In the genomic region with DNA sequence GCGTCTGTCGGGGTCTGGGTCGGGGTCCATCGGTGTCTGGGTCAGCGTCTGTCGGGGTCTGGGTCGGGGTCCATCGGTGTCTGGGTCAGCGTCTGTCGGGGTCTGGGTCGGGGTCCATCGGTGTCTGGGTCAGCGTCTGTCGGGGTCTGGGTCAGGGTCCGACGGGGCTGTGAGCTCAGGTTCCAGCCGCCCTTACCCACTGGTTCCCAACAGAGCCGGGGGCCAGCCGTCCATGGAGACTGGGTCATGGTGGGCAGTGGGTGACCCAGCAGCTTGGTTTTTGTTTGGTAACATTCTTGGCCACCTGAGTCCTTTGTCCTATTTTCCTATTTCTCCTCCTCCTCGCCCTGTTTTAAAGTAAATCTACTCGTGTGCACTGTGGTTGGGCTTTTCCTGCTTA, we compare ENCODE assay signal across 12 cellular contexts. TPM values are rescaled to one million over a fixed set of nuclear protein-coding genes. Genes with fewer than 3 reads are reported as not detected.
DNase-seq lines count a peak whose midpoint lies in the region; ATAC-seq and TF ChIP-seq lines count a peak whose summit lies in the region.
"Not testable (repeated sequence)": the region's sequence is repeated elsewhere in the genome, so short reads cannot be mapped to it uniquely, and the experiment has no call there.
"Had no signal": no experiment of that assay in that cellular context is flagged by ENCODE, and none has a peak within 500 bp of the region (broad histone marks: within the 10 kb centered on the region; RNA-seq: fewer than 3 reads in every experiment).

No MANE protein-coding gene starts in this region.

- H3K9me2 ChIP-seq in Loucy (replicated peaks; ENCODE audit: low read depth, low read length) = not testable (repeated sequence)

- peak overlapping the region; percentile 74 for H3K9ac ChIP-seq in Loucy (ENCODE audit: low read depth, low read length, poor library complexity, severe bottlenecking)

- not testable (repeated sequence) for DNase-seq in CD4-positive, alpha-beta memory T cell; activated CD8-positive, alpha-beta T cell treated with anti-CD3 and anti-CD28 coated beads, Interleukin-2, amount 10 ng/mL, durations not matched to agents 7 days and 5 days
- DNase-seq in effector CD4-positive, alpha-beta T cell = peak; percentile 0
- DNase-seq in Right ventricle myocardium superior (peak; percentile 31), mucosa of gallbladder (ENCODE audit: low spot score) (peak; percentile 7), aorta (peak; percentile 39 to 57)

- intact Hi-C loops in CD4-positive, alpha-beta memory T cell (cut with micrococcal nuclease); Right ventricle myocardium superior (cut with DNase I); aorta (cut with DNase I): not testable (repeated sequence)

- not testable (repeated sequence) for TF ChIP-seq CTCF in Loucy (conservative IDR thresholded peaks at IDR 0.05; ENCODE audit: low read length)

- POLR2A ChIA-PET in CD4-positive, alpha-beta memory T cell (lab: Charles Lee; ENCODE audit: partially characterized antibody) = interaction anchor here (0.7 to 1.5 kb wide), 2 partner anchors 12 to 34 kb away, joined by 4 to 6 read pairs; a partner anchor contains a TSS
- POLR2A ChIA-PET in activated CD8-positive, alpha-beta T cell treated with anti-CD3 and anti-CD28 coated beads, Interleukin-2, amount 10 ng/mL, durations not matched to agents 7 days and 5 days (lab: Charles Lee) = interaction anchor here (0.5 to 1.1 kb wide), 2 partner anchors 11 to 35 kb away, joined by 3 read pairs; no protein-coding TSS in a partner anchor

- H3K79me2 ChIP-seq in Loucy (ENCODE audit: insufficient read depth, low read length) = not testable (repeated sequence)

- H3K36me3 Mint-ChIP-seq in CD4-positive, alpha-beta memory T cell; activated CD8-positive, alpha-beta T cell treated with anti-CD3 and anti-CD28 coated beads, Interleukin-2, amount 10 ng/mL, durations not matched to agents 7 days and 5 days (ENCODE audit: low read depth): not testable (repeated sequence)

- WGBS in aorta, 2 donors = 82 to 94% methylated on average over 11 to 14 of the region's 21 CpGs

- H3K36me3 ChIP-seq in CD4-positive, alpha-beta memory T cell (ENCODE audit: insufficient read depth, low read length); Loucy (ENCODE audit: insufficient read depth, low read length); aorta (ENCODE audit: control insufficient read depth in 1 of 2, insufficient read depth in 2 of 2, low read length in 1 of 2): not testable (repeated sequence)

- H3K4me1 Mint-ChIP-seq in CD4-positive, alpha-beta memory T cell = peaks cover 16 to 47% (median 37%) of the 10 kb centered on the region in 4 donors
- H3K4me1 Mint-ChIP-seq in activated CD8-positive, alpha-beta T cell treated with anti-CD3 and anti-CD28 coated beads, Interleukin-2, amount 10 ng/mL, durations not matched to agents 7 days and 5 days (ENCODE audit: low read depth) = peaks cover 25% of the 10 kb centered on the region

- not testable (repeated sequence) for H4K20me1 ChIP-seq in Loucy (ENCODE audit: insufficient read depth, low read length, poor library complexity, severe bottlenecking)

- H3K27ac Mint-ChIP-seq in CD4-positive, alpha-beta memory T cell = peak overlapping the region in 5 of 7 donors; percentile 53 to 85 (median 67)
- not testable (repeated sequence) for H3K27ac Mint-ChIP-seq in activated CD8-positive, alpha-beta T cell treated with anti-CD3 and anti-CD28 coated beads, Interleukin-2, amount 10 ng/mL, durations not matched to agents 7 days and 5 days

- not testable (repeated sequence) for H3K27me3 Mint-ChIP-seq in CD4-positive, alpha-beta memory T cell; activated CD8-positive, alpha-beta T cell treated with anti-CD3 and anti-CD28 coated beads, Interleukin-2, amount 10 ng/mL, durations not matched to agents 7 days and 5 days (ENCODE audit: low read depth)

- H3K4me3 ChIP-seq in CD4-positive, alpha-beta memory T cell (ENCODE audit: low read length in 2 of 2); aorta (ENCODE audit: low read length in 2 of 2): not testable (repeated sequence)
- H3K4me3 ChIP-seq in Loucy (ENCODE audit: low read length, poor library complexity, severe bottlenecking) = peak overlapping the region; percentile 69

- H3K9me3 ChIP-seq in CD4-positive, alpha-beta memory T cell (ENCODE audit: control insufficient read depth in 1 of 2, low read length in 2 of 2); Loucy (ENCODE audit: insufficient read depth, low read depth, low read length); aorta (ENCODE audit: control insufficient read depth, low read length): not testable (repeated sequence)

- H3K4me1 ChIP-seq in CD4-positive, alpha-beta memory T cell (ENCODE audit: insufficient read depth, low read length) = peaks cover 41% of the 10 kb centered on the region
- H3K4me1 ChIP-seq in Loucy (ENCODE audit: insufficient read depth, low read length, poor library complexity, severe bottlenecking) = peaks cover 49% of the 10 kb centered on the region
- H3K4me1 ChIP-seq in aorta (ENCODE audit: control insufficient read depth in 1 of 2, insufficient read depth in 2 of 2, low read length in 2 of 2) = not testable (repeated sequence)

- CTCF ChIA-PET in CD4-positive, alpha-beta memory T cell (lab: Charles Lee; ENCODE audit: partially characterized antibody) = interaction anchor here (1.3 to 1.8 kb wide), 4 partner anchors 35 to 113 kb away, joined by 4 to 6 read pairs (median 4); no protein-coding TSS in a partner anchor
- CTCF ChIA-PET in activated CD8-positive, alpha-beta T cell treated with anti-CD3 and anti-CD28 coated beads, Interleukin-2, amount 10 ng/mL, durations not matched to agents 7 days and 5 days (lab: Charles Lee) = interaction anchor here (1.0 kb wide), 1 partner anchor 56 kb away, joined by 3 read pairs; no protein-coding TSS in a partner anchor

- not testable (repeated sequence) for H3F3A ChIP-seq in Loucy (ENCODE audit: low read depth)

- H3K9me3 Mint-ChIP-seq in CD4-positive, alpha-beta memory T cell = peaks cover 0 to 16% (median 0%) of the 10 kb centered on the region in 8 donors
- not testable (repeated sequence) for H3K9me3 Mint-ChIP-seq in activated CD8-positive, alpha-beta T cell treated with anti-CD3 and anti-CD28 coated beads, Interleukin-2, amount 10 ng/mL, durations not matched to agents 7 days and 5 days (ENCODE audit: insufficient read depth)

- not testable (repeated sequence) for H2AFZ ChIP-seq in Loucy (ENCODE audit: low read length)

- H3K4me3 Mint-ChIP-seq in CD4-positive, alpha-beta memory T cell = peak overlapping the region in 7 of 8 donors; percentile 36 to 81 (median 77)
- H3K4me3 Mint-ChIP-seq in activated CD8-positive, alpha-beta T cell treated with anti-CD3 and anti-CD28 coated beads, Interleukin-2, amount 10 ng/mL, durations not matched to agents 7 days and 5 days = peak overlapping the region; percentile 27

- H3K27me3 ChIP-seq in CD4-positive, alpha-beta memory T cell (ENCODE audit: insufficient read depth, low read length); Loucy (ENCODE audit: insufficient read depth, low read length, poor library complexity, severe bottlenecking); aorta (ENCODE audit: control insufficient read depth in 1 of 2, insufficient read depth in 2 of 2, low read length in 1 of 2): not testable (repeated sequence)

- ATAC-seq in activated CD8-positive, alpha-beta T cell treated with anti-CD3 and anti-CD28 coated beads, Interleukin-2, amount 10 ng/mL, durations not matched to agents 7 days and 5 days; Right ventricle myocardium superior (ENCODE audit: poor library complexity); aorta (ENCODE audit: low FRiP score): not testable (repeated sequence)

- H3K27ac ChIP-seq in CD4-positive, alpha-beta memory T cell (ENCODE audit: low read depth, low read length); aorta (ENCODE audit: low read depth in 1 of 2, low read length in 2 of 2): not testable (repeated sequence)

- H3K4me2 ChIP-seq in Loucy (ENCODE audit: low read depth, low read length, poor library complexity, severe bottlenecking) = peak overlapping the region; percentile 82

RNA-seq across cellular contexts. Expression of a gene that starts 12.4 kb away (rescaled TPM):
- total RNA-seq in CD4-positive, alpha-beta memory T cell = 10 to 100 TPM; 10.5 to 11.2 TPM
- polyA plus RNA-seq in CD4-positive, alpha-beta memory T cell = 1 to 10 TPM in 1 of 2 donors, under 1 TPM in 1; 0.49 to 1.2 TPM
- total RNA-seq in activated CD8-positive, alpha-beta T cell treated with anti-CD3 and anti-CD28 coated beads, Interleukin-2, amount 10 ng/mL, durations not matched to agents 7 days and 5 days = 1 to 10 TPM; 2.0 to 2.7 TPM
- total RNA-seq in Right ventricle myocardium superior (0.51 TPM), mucosa of gallbladder (3.6 TPM), aorta (1 to 10 TPM; 5.4 to 7.3 TPM)
- 1 to 10 TPM in 1 of 2 donors, not detected in 1; 2.4 TPM for polyA plus RNA-seq in aorta

RNA-seq across cellular contexts. Expression of a gene that starts 16.9 kb away (rescaled TPM):
- total RNA-seq in CD4-positive, alpha-beta memory T cell = not detected
- polyA plus RNA-seq in CD4-positive, alpha-beta memory T cell = under 1 TPM; 0.14 to 0.26 TPM
- not detected for total RNA-seq in activated CD8-positive, alpha-beta T cell treated with anti-CD3 and anti-CD28 coated beads, Interleukin-2, amount 10 ng/mL, durations not matched to agents 7 days and 5 days
- total RNA-seq in Right ventricle myocardium superior (not detected), mucosa of gallbladder (not detected), aorta (not detected)
- polyA plus RNA-seq in aorta = under 1 TPM in 1 of 2 donors, not detected in 1; 0.28 TPM
- total RNA-seq: CD4-positive, alpha-beta T cell; G401; GM12878; H7; HT1080 had no signal

RNA-seq across cellular contexts. Expression of a gene that starts 47.4 kb away (rescaled TPM):
- 10 to 100 TPM; 64.8 to 65.4 TPM for total RNA-seq in CD4-positive, alpha-beta memory T cell
- polyA plus RNA-seq in CD4-positive, alpha-beta memory T cell = 10 to 100 TPM; 32.6 to 37.0 TPM
- 10 to 100 TPM; 51.8 to 54.8 TPM for total RNA-seq in activated CD8-positive, alpha-beta T cell treated with anti-CD3 and anti-CD28 coated beads, Interleukin-2, amount 10 ng/mL, durations not matched to agents 7 days and 5 days
- total RNA-seq in Right ventricle myocardium superior (14.7 TPM), mucosa of gallbladder (50.6 TPM), aorta (10 to 100 TPM; 25.9 to 39.3 TPM)
- polyA plus RNA-seq in aorta = 10 to 100 TPM; 13.1 to 36.1 TPM
